In the genomic region with DNA sequence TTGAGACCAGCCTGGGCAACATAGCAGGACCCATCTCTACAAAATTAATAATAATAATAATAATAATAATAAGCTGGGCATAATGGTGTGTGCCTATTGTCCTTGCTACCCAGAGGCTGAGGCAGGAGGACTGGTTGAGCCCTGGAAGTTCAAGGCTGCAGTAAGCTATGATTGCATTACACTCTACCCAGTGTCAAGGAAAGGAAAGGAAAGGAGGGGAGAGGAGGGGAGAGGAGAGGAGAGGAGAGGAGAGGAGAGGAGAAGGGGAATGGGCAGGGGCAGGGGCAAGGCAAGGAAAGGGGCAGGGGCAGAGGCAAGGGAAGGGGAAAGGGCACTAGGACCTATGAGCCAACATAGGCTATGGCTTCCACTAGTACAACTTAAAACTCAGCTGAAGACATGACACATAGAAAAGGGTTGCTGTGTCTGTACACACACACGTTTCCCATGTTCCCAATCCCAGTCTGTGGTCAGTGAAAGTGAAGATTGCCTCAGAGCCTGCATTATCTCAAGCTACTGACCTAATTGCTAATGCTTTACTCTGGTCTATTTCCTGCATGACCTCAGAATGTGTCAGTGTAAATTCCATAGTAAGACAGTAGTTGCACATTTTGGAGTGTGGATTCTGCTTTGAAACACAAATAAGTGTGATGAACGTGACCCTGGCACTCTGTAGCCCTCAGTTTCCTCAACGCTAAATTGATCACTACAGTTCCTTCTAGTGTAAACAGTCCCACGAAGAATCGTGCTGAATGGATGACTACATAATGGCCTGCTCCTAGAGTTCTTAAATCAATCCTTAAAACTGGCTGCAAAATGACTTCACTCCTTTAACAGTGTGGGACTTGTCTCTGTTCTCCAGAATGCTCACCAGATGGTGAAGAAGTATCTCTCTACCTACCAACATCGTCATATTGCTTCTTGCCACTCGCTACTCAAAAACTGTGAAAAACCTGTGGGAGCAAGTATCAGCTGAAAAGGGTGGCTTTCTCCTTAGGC, we compare ENCODE assay signal across 9 cellular contexts.
DNase-seq lines count a peak whose midpoint lies in the region; ATAC-seq and TF ChIP-seq lines count a peak whose summit lies in the region.
"Had no signal": no experiment of that assay in that cellular context is flagged by ENCODE, and none has a peak within 500 bp of the region (broad histone marks: within the 10 kb centered on the region; RNA-seq: fewer than 3 reads in every experiment).

No MANE protein-coding gene starts in this region.

- intact Hi-C loops in body of pancreas (cut with DNase I) (no loop called here), stomach (cut with DNase I; ENCODE audit: low total_unique reads) (no loop called here)

- H3K9me3 ChIP-seq in body of pancreas: no peaks in the 10 kb centered on the region
- H3K9me3 ChIP-seq in stomach: no peaks in the 10 kb centered on the region

- peak; percentile 94 for DNase-seq in HFFc6
- DNase-seq in body of pancreas: peak in 2 of 4 donors; percentile 12 to 53
- peak; percentile 92 for DNase-seq in islet precursor cell
- DNase-seq in stomach: no peak
- no peak for DNase-seq in CD1c-positive myeloid dendritic cell (ENCODE audit: extremely low spot score)
- no peak for DNase-seq in GM19238 (ENCODE audit: insufficient read length, low spot score)
- DNase-seq in GM19240 (ENCODE audit: insufficient read length, low spot score): no peak
- DNase-seq: H9 had no signal

- TF ChIP-seq CTCF in HFFc6 (IDR thresholded peaks at IDR 0.05) (no peak), body of pancreas (IDR thresholded peaks at IDR 0.05) (no peak), stomach (IDR thresholded peaks at IDR 0.05) (no peak)

- no peak for TF ChIP-seq POLR2A in body of pancreas (IDR thresholded peaks at IDR 0.05)
- no peak for TF ChIP-seq POLR2A in stomach (IDR thresholded peaks at IDR 0.05)

- no peaks in the 10 kb centered on the region for H3K36me3 Mint-ChIP-seq in HFFc6 (ENCODE audit: low read depth)

- H3K36me3 ChIP-seq in body of pancreas (replicated peaks in 1 of 2; ENCODE audit: insufficient read depth in 1 of 2, low read depth in 2 of 2): no peaks in the 10 kb centered on the region
- H3K36me3 ChIP-seq in stomach: no peaks in the 10 kb centered on the region

- H3K4me3 ChIP-seq in body of pancreas (no peak overlapping the region), stomach (no peak overlapping the region)

- H3K27ac Mint-ChIP-seq in HFFc6: peak overlapping the region; percentile 37
- H3K27ac Mint-ChIP-seq: H9 had no signal

- no peaks in the 10 kb centered on the region for H3K27me3 ChIP-seq in body of pancreas
- H3K27me3 ChIP-seq in stomach: no peaks in the 10 kb centered on the region

- ATAC-seq in body of pancreas: peak; percentile 85
- ATAC-seq in GM21529 (IDR thresholded peaks at IDR 0.05; ENCODE audit: unreplicated experiment): no peak

- no peaks in the 10 kb centered on the region for H3K4me1 ChIP-seq in body of pancreas
- H3K4me1 ChIP-seq in stomach: peaks cover 0 to 11% (median 4%) of the 10 kb centered on the region in 4 donors

- peak overlapping the region in 1 of 4 donors; percentile 5 for H3K27ac ChIP-seq in body of pancreas
- H3K27ac ChIP-seq in stomach: peak overlapping the region in 3 of 5 donors; percentile 3 to 69 (median 66)

- 51 to 55% methylated on average over 7 of the region's 7 CpGs for WGBS in body of pancreas, 2 donors
- WGBS in stomach, 5 donors: 61 to 75% (median 68%) methylated on average over 7 of the region's 7 CpGs

- H3K27me3 Mint-ChIP-seq in HFFc6 (ENCODE audit: insufficient read depth): peaks cover 4% of the 10 kb centered on the region

- H3K9me3 Mint-ChIP-seq in HFFc6: no peaks in the 10 kb centered on the region
- H3K9me3 Mint-ChIP-seq: H9 had no signal

- H3K4me1 Mint-ChIP-seq in HFFc6 (ENCODE audit: low read depth): peaks cover 20% of the 10 kb centered on the region
- H3K4me1 Mint-ChIP-seq: H9 had no signal

- TF ChIP-seq EP300 in stomach (IDR thresholded peaks at IDR 0.05): no peak

- H3K4me3 Mint-ChIP-seq in HFFc6: peak overlapping the region; percentile 11; the same call in 1 of the 2 replicates
- H3K4me3 Mint-ChIP-seq: H9 had no signal

Comparison
In these comparisons a context has a peak if more than half of its experiments do, and no peak if none do; other contexts are left out.
1. DNase-seq: peak in HFFc6 (single experiment) and islet precursor cell (single experiment); none in stomach (single experiment), CD1c-positive myeloid dendritic cell (single experiment), GM19238 (single experiment) and GM19240 (single experiment).